Comparison of ENCODE assay signal across 1 cellular context in genomic region chr9:27436234-27436633, GRCh38.
TF ChIP-seq lines count a peak whose summit lies in the region.

No MANE protein-coding gene starts in this region.

TF ChIP-seq in HepG2, 621 proteins besides CTCF, POLR2A, EP300 and RAD21 (continued from another document and continues in another):
- TF ChIP-seq ZNF839 (CRISPR knock-in tag; IDR thresholded peaks at IDR 0.05; ENCODE audit: borderline replicate concordance), result no peak
- no peak for TF ChIP-seq CHCHD3 (CRISPR knock-in tag; IDR thresholded peaks at IDR 0.05)
- no peak for TF ChIP-seq GABPA (IDR thresholded peaks at IDR 0.05; ENCODE audit: low read depth, low read length)
- no peak for TF ChIP-seq GABPA (CRISPR knock-in tag; IDR thresholded peaks at IDR 0.05; ENCODE audit: low read depth)
- TF ChIP-seq MZF1 (CRISPR knock-in tag; IDR thresholded peaks at IDR 0.05; ENCODE audit: borderline replicate concordance), result no peak
- no peak for TF ChIP-seq SATB2 (CRISPR knock-in tag; IDR thresholded peaks at IDR 0.05)
- no peak for TF ChIP-seq HMGA1 (CRISPR knock-in tag; conservative IDR thresholded peaks at IDR 0.05)
- no peak for TF ChIP-seq HNRNPLL (IDR thresholded peaks at IDR 0.05; ENCODE audit: low read depth, low read length, poor library complexity, severe bottlenecking)
- TF ChIP-seq POGK (CRISPR knock-in tag; conservative IDR thresholded peaks at IDR 0.05), result peak; percentile 95
- no peak for TF ChIP-seq ZFP62 (CRISPR knock-in tag; IDR thresholded peaks at IDR 0.05)
- no peak for TF ChIP-seq YEATS2 (CRISPR knock-in tag; IDR thresholded peaks at IDR 0.05; ENCODE audit: borderline replicate concordance)
- TF ChIP-seq NFE2 (CRISPR knock-in tag; IDR thresholded peaks at IDR 0.05), result no peak
- TF ChIP-seq SIX4 (CRISPR knock-in tag; IDR thresholded peaks at IDR 0.05), result peak; percentile 60; the same call in 1 of the 2 replicates
- TF ChIP-seq YY1 (IDR thresholded peaks at IDR 0.05; ENCODE audit: insufficient read depth, insufficient replicate concordance, low read depth, low read length), result no peak
- TF ChIP-seq ZNF44 (CRISPR knock-in tag; IDR thresholded peaks at IDR 0.05), result no peak
- TF ChIP-seq ZNF563 (CRISPR knock-in tag; IDR thresholded peaks at IDR 0.05), result no peak
- TF ChIP-seq KLF6 (CRISPR knock-in tag; IDR thresholded peaks at IDR 0.05), result 0 out of 2 replicates have a peak, but pooled peaks have one; percentile 60
- TF ChIP-seq ZNF264 (CRISPR knock-in tag; IDR thresholded peaks at IDR 0.05), result peak; percentile 83; the same call in 1 of the 2 replicates
- no peak for TF ChIP-seq ZNF30 (CRISPR knock-in tag; IDR thresholded peaks at IDR 0.05)
- no peak for TF ChIP-seq MXD4 (CRISPR knock-in tag; IDR thresholded peaks at IDR 0.05)
- no peak for TF ChIP-seq TEAD2 (CRISPR knock-in tag; IDR thresholded peaks at IDR 0.05)
- no peak for TF ChIP-seq ZNF597 (CRISPR knock-in tag; IDR thresholded peaks at IDR 0.05)
- no peak for TF ChIP-seq THAP8 (CRISPR knock-in tag; IDR thresholded peaks at IDR 0.05; ENCODE audit: borderline replicate concordance)
- 0 out of 2 replicates have a peak, but pooled peaks have one; percentile 64 for TF ChIP-seq STAT5B (CRISPR knock-in tag; IDR thresholded peaks at IDR 0.05)
- TF ChIP-seq THAP7 (CRISPR knock-in tag; IDR thresholded peaks at IDR 0.05), result no peak
- TF ChIP-seq PREB (CRISPR knock-in tag; IDR thresholded peaks at IDR 0.05), result no peak
- no peak for TF ChIP-seq ZNF350 (CRISPR knock-in tag; IDR thresholded peaks at IDR 0.05; ENCODE audit: borderline replicate concordance, low read depth)
- no peak for TF ChIP-seq HES4 (CRISPR knock-in tag; IDR thresholded peaks at IDR 0.05; ENCODE audit: borderline replicate concordance)
- no peak for TF ChIP-seq POLR2G (IDR thresholded peaks at IDR 0.05; ENCODE audit: low read depth, low read length)
- no peak for TF ChIP-seq CREB1 (IDR thresholded peaks at IDR 0.05)
- TF ChIP-seq CREB1 (CRISPR knock-in tag; IDR thresholded peaks at IDR 0.05), result peak; percentile 77
- TF ChIP-seq ATF4 (CRISPR knock-in tag; IDR thresholded peaks at IDR 0.05), result peak in 1 of 2 experiments; percentile 87; a peak in 2 of 4 replicates
- no peak for TF ChIP-seq CCAR2 (optimal IDR thresholded peaks at IDR 0.05; ENCODE audit: low read depth, low read length)
- TF ChIP-seq MAFF (IDR thresholded peaks at IDR 0.05; ENCODE audit: low read depth, low read length), result peak; percentile 90
- peak; percentile 71; the same call in 1 of the 2 replicates for TF ChIP-seq ZNF710 (CRISPR knock-in tag; IDR thresholded peaks at IDR 0.05; ENCODE audit: borderline replicate concordance)
- 0 out of 2 replicates have a peak, but pooled peaks have one; percentile 38 for TF ChIP-seq ZNF292 (CRISPR knock-in tag; IDR thresholded peaks at IDR 0.05; ENCODE audit: borderline replicate concordance, low read depth)
- TF ChIP-seq ZNF792 (CRISPR knock-in tag; IDR thresholded peaks at IDR 0.05), result 0 out of 2 replicates have a peak, but pooled peaks have one; percentile 37
- TF ChIP-seq HNRNPK (IDR thresholded peaks at IDR 0.05; ENCODE audit: low read depth, low read length, poor library complexity, severe bottlenecking), result no peak
- TF ChIP-seq ZNF251 (CRISPR knock-in tag; IDR thresholded peaks at IDR 0.05), result no peak
- TF ChIP-seq ZNF605 (CRISPR knock-in tag; IDR thresholded peaks at IDR 0.05), result no peak
- TF ChIP-seq ZNF512 (CRISPR knock-in tag; IDR thresholded peaks at IDR 0.05), result no peak
- peak; percentile 100 for TF ChIP-seq TBX2 (CRISPR knock-in tag; IDR thresholded peaks at IDR 0.05; ENCODE audit: borderline replicate concordance)
- TF ChIP-seq RFX1 (IDR thresholded peaks at IDR 0.05), result no peak
- TF ChIP-seq ZNF431 (CRISPR knock-in tag; IDR thresholded peaks at IDR 0.05; ENCODE audit: borderline replicate concordance, low read depth), result peak; percentile 75; the same call in 1 of the 2 replicates
- peak; percentile 94; the same call in 1 of the 2 replicates for TF ChIP-seq RXRA (CRISPR knock-in tag; IDR thresholded peaks at IDR 0.05)
- TF ChIP-seq ZNF446 (CRISPR knock-in tag; IDR thresholded peaks at IDR 0.05), result no peak
- 0 out of 2 replicates have a peak, but pooled peaks have one; percentile 32 for TF ChIP-seq ZBTB20 (CRISPR knock-in tag; IDR thresholded peaks at IDR 0.05; ENCODE audit: borderline replicate concordance, low read depth)
- TF ChIP-seq ZNF281 (CRISPR knock-in tag; IDR thresholded peaks at IDR 0.05; ENCODE audit: borderline replicate concordance), result peak; percentile 58; the same call in 1 of the 2 replicates
- TF ChIP-seq IKZF5 (CRISPR knock-in tag; IDR thresholded peaks at IDR 0.05), result 0 out of 2 replicates have a peak, but pooled peaks have one; percentile 43
- peak; percentile 81 for TF ChIP-seq ZBTB25 (CRISPR knock-in tag; IDR thresholded peaks at IDR 0.05)
- no peak for TF ChIP-seq ZNF333 (CRISPR knock-in tag; IDR thresholded peaks at IDR 0.05; ENCODE audit: borderline replicate concordance)
- 0 out of 2 replicates have a peak, but pooled peaks have one; percentile 40 for TF ChIP-seq ZNF232 (CRISPR knock-in tag; IDR thresholded peaks at IDR 0.05; ENCODE audit: borderline replicate concordance)
- TF ChIP-seq ZNF296 (CRISPR knock-in tag; conservative IDR thresholded peaks at IDR 0.05), result no peak
